ENCODE assay signal across 1 cellular context in genomic region chr18:9907867-9908266, GRCh38.
TF ChIP-seq lines count a peak whose summit lies in the region.

No MANE protein-coding gene starts in this region.

TF ChIP-seq in HEK293, 187 proteins besides CTCF, POLR2A, EP300 and RAD21 (continued from another document):
- TF ChIP-seq PATZ1 (tag by site-specific recombination; IDR thresholded peaks at IDR 0.05): no peak
- TF ChIP-seq OSR2 (tag by site-specific recombination; IDR thresholded peaks at IDR 0.05): peak; percentile 81; the same call in 1 of the 2 replicates
- no peak for TF ChIP-seq ZNF157 (tag by site-specific recombination; IDR thresholded peaks at IDR 0.05)
- TF ChIP-seq ZNF629 (tag by site-specific recombination; IDR thresholded peaks at IDR 0.05): peak; percentile 69
- TF ChIP-seq SALL2 (tag by site-specific recombination; IDR thresholded peaks at IDR 0.05; ENCODE audit: borderline replicate concordance): no peak
TF ChIP-seq in HEK293: peak in this region for 11.
